ENCODE assay signal across 23 cellular contexts in genomic region chr9:115172105-115172504, GRCh38. TPM values are rescaled to one million over a fixed set of nuclear protein-coding genes. Genes with fewer than 3 reads are reported as not detected.
"Had no signal": no experiment of that assay in that cellular context is flagged by ENCODE, and none has a peak within 500 bp of the region (broad histone marks: within the 10 kb centered on the region; RNA-seq: fewer than 3 reads in every experiment).

No MANE protein-coding gene starts in this region.

- H3K27ac ChIP-seq: HL-60, SJSA1, SK-N-MC had no signal

- H3K9me3 ChIP-seq: MG63, SJSA1 had no signal

- H3K27me3 ChIP-seq: MG63, SJSA1 had no signal

- DNase-seq: KBM-7, MG63, NCI-H1092, NCI-H1105 treated with DMSO at 0.1 percent for 48 hours, NCI-H1417 treated with DMSO at 0.1 percent for 48 hours, NCI-H146, NCI-H1694 treated with DMSO at 0.1 percent for 48 hours, NCI-H1930, NCI-H2081, NCI-H2107, NCI-H2227 treated with DMSO at 0.1 percent for 48 hours, NCI-H524, NCI-H526 treated with DMSO at 0.1 percent for 48 hours, NCI-H774, Right ventricle myocardium superior, RPMI8226, SIG-M5 had no signal

- H3K4me3 ChIP-seq: MG63, SJSA1, SK-N-MC had no signal

- H3K36me3 ChIP-seq: MG63, SJSA1 had no signal

- FAIRE-seq: HTR-8/SVneo, RCC 7860 had no signal

RNA-seq across cellular contexts. Expression of gene TNC, which starts 54.1 kb away (rescaled TPM):
- total RNA-seq: NCI-H460 had no signal
